14 cellular contexts compared by ENCODE assay signal in the genomic region with DNA sequence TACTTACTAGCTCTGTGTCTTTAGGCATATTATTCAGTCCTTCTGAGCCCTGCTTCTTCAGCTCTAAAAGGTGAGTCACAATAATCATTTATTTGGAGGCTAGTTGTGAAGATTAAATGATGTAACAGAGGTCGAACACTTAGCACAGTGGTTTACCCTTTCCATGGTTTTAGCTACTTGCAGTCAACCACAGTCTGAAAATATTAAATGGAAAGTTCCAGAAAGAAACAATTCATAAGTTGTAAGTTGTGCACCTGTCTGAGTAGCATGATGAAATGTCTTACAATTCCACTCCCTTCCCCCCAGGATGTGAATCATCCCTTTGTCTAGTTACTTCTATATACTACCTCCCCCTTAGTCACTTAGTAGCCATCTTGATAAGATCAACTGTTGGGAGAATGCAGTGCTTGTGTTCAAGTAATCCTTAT.
DNase-seq lines count a peak whose midpoint lies in the region; ATAC-seq and TF ChIP-seq lines count a peak whose summit lies in the region.
"Had no signal": no experiment of that assay in that cellular context is flagged by ENCODE, and none has a peak within 500 bp of the region (broad histone marks: within the 10 kb centered on the region; RNA-seq: fewer than 3 reads in every experiment).

No MANE protein-coding gene starts in this region.

- ATAC-seq in sciatic nerve = no peak
- ATAC-seq: psoas muscle had no signal

- DNase-seq in A172 (ENCODE audit: low spot score) (peak; percentile 98), H4 (ENCODE audit: low spot score) (peak; percentile 58), SW480 (ENCODE audit: low spot score) (peak; percentile 65), fibroblast of pulmonary artery (ENCODE audit: low read depth) (peak; percentile 86), sciatic nerve (ENCODE audit: low spot score) (no peak), NCI-H524 treated with DMSO at 0.1 percent for 48 hours (lab: John Stamatoyannopoulos, UW) (no peak), activated gamma-delta T cell treated with Interleukin-2 at 50 U/mL for 16 hours (no peak), C1 segment of cervical spinal cord (lab: John Stamatoyannopoulos, UW) (no peak)
- DNase-seq: activated CD4-positive, alpha-beta T cell treated with anti-CD3 and anti-CD28 coated beads, Interleukin-2, amount 50 U/mL, for 4 hours; central memory CD4-positive, alpha-beta T cell; glutamatergic neuron; NCI-H2081 treated with DMSO at 0.1 percent for 48 hours; psoas muscle had no signal

- H3K4me3 ChIP-seq in fibroblast of pulmonary artery (replicated peaks; ENCODE audit: low read depth, low read length) = no peak overlapping the region
- H3K4me3 ChIP-seq: BLaER1 treated with 17β-estradiol and CSF1 and Interleukin-3, amounts not matched to agents 10 nM and 100 nM; psoas muscle had no signal

- intact Hi-C loops in sciatic nerve (cut with DNase I) = no loop called here

- no peak for TF ChIP-seq CTCF in fibroblast of pulmonary artery (IDR thresholded peaks at IDR 0.05; ENCODE audit: low read length, missing control alignments)

Comparison
In these comparisons a context has a peak if more than half of its experiments do, and no peak if none do; other contexts are left out.
1. DNase-seq: peak in A172 (single experiment), H4 (single experiment), SW480 (single experiment) and fibroblast of pulmonary artery (single experiment); none in sciatic nerve (single experiment), NCI-H524 treated with DMSO at 0.1 percent for 48 hours (single experiment), activated gamma-delta T cell treated with Interleukin-2 at 50 U/mL for 16 hours (single experiment) and C1 segment of cervical spinal cord (0 of 14).